In the genomic region with DNA sequence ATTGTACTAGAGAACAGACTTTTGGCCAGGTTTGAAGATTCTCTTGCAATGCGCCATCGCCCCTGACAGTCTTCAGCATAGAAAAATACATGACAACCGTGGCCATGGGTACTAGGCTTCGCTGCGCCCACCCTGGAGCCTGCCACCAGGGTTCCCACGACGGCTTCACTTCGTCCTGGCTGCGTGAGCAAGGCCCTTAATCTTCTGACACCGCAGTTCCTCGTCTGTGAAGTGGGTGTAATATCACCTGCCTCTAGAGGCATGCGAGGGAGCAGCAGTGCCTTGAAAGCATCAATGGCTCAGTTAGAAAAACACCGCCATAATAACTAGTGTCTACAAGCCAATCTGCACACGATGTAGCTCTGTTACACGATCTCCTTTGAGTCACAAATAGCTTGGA, we compare ENCODE assay signal across 19 cellular contexts.
DNase-seq lines count a peak whose midpoint lies in the region; ATAC-seq, FAIRE-seq and TF ChIP-seq lines count a peak whose summit lies in the region.
"Had no signal": no experiment of that assay in that cellular context is flagged by ENCODE, and none has a peak within 500 bp of the region (broad histone marks: within the 10 kb centered on the region; RNA-seq: fewer than 3 reads in every experiment).

No MANE protein-coding gene starts in this region.

- H3K4me1 Mint-ChIP-seq in activated naive CD4-positive, alpha-beta T cell treated with anti-CD3 and anti-CD28 coated beads, Interleukin-2, amount 10 ng/mL, durations not matched to agents 7 days and 5 days, result no peaks in the 10 kb centered on the region

- H3K27ac ChIP-seq in BLaER1, result no peak overlapping the region
- no peak overlapping the region for H3K27ac ChIP-seq in coronary artery
- peak overlapping the region; percentile 4 to 81 (median 64) for H3K27ac ChIP-seq in pancreas
- no peak overlapping the region for H3K27ac ChIP-seq in colonic mucosa

- intact Hi-C loops in pancreas (cut with DNase I) (no loop called here), colonic mucosa (cut with DNase I) (no loop called here)

- H3K4me1 ChIP-seq in BLaER1, result peaks cover 63% of the 10 kb centered on the region
- peaks cover 10 to 21% (median 13%) of the 10 kb centered on the region in 3 donors for H3K4me1 ChIP-seq in pancreas
- no peaks in the 10 kb centered on the region for H3K4me1 ChIP-seq in colonic mucosa

- CTCF ChIA-PET in activated naive CD4-positive, alpha-beta T cell treated with anti-CD3 and anti-CD28 coated beads, Interleukin-2, amount 10 ng/mL, durations not matched to agents 7 days and 5 days (lab: Charles Lee), result no interaction called here

- DNase-seq in ELF-1 (ENCODE audit: low read depth, low spot score) (peak; percentile 21), coronary artery (ENCODE audit: low spot score) (peak; percentile 35), pancreas (peak in 2 of 6 donors; percentile 5 to 11), omental fat pad (ENCODE audit: low spot score) (no peak), colonic mucosa (no peak)
- no peak for DNase-seq in activated naive CD4-positive, alpha-beta T cell treated with anti-CD3 and anti-CD28 coated beads, Interleukin-2, amount 10 ng/mL, durations not matched to agents 7 days and 5 days
- DNase-seq: ACHN, Caco-2, DMS53, MV-4-11, NCI-H1436, NCI-H2029 treated with DMSO at 0.1 percent for 48 hours, NCI-H524, SHP77 treated with DMSO at 0.1 percent for 48 hours had no signal

- peaks cover 4% of the 10 kb centered on the region; the same call in 1 of the 2 replicates for H4K20me1 ChIP-seq in BLaER1

- H3K9ac ChIP-seq in BLaER1, result no peak overlapping the region
- no peak overlapping the region for H3K9ac ChIP-seq in colonic mucosa (ENCODE audit: low read depth in 2 of 2, low read length in 2 of 2)

- ATAC-seq in pancreas (peak; percentile 2 to 18 (median 7)), omental fat pad (ENCODE audit: low FRiP score) (no peak), HG03039 (IDR thresholded peaks at IDR 0.05; ENCODE audit: unreplicated experiment) (no peak)
- ATAC-seq: HCT116 had no signal

- FAIRE-seq in pancreas (lab: Jason Lieb, UNC), result no peak
- FAIRE-seq: GM12891, RCC 7860 had no signal

- H3K36me3 ChIP-seq in BLaER1 (peaks cover 25% of the 10 kb centered on the region; the same call in 1 of the 2 replicates), pancreas (no peaks in the 10 kb centered on the region), colonic mucosa (no peaks in the 10 kb centered on the region)

- no peaks in the 10 kb centered on the region for H3K36me3 Mint-ChIP-seq in activated naive CD4-positive, alpha-beta T cell treated with anti-CD3 and anti-CD28 coated beads, Interleukin-2, amount 10 ng/mL, durations not matched to agents 7 days and 5 days

- no peak overlapping the region for H3K4me3 Mint-ChIP-seq in activated naive CD4-positive, alpha-beta T cell treated with anti-CD3 and anti-CD28 coated beads, Interleukin-2, amount 10 ng/mL, durations not matched to agents 7 days and 5 days

- H3K4me2 ChIP-seq in BLaER1, result peak overlapping the region; percentile 55

- H3K27me3 Mint-ChIP-seq in activated naive CD4-positive, alpha-beta T cell treated with anti-CD3 and anti-CD28 coated beads, Interleukin-2, amount 10 ng/mL, durations not matched to agents 7 days and 5 days, result peaks cover 6% of the 10 kb centered on the region

- TF ChIP-seq CTCF in coronary artery (IDR thresholded peaks at IDR 0.05) (no peak), pancreas (IDR thresholded peaks at IDR 0.05) (no peak), omental fat pad (IDR thresholded peaks at IDR 0.05) (no peak), colonic mucosa (IDR thresholded peaks at IDR 0.05) (no peak)

- H3K9me3 ChIP-seq in BLaER1 (peaks cover 12% of the 10 kb centered on the region; the same call in 1 of the 2 replicates), pancreas (no peaks in the 10 kb centered on the region), colonic mucosa (no peaks in the 10 kb centered on the region)
- H3K9me3 ChIP-seq: Caco-2 had no signal

- H3K9me3 Mint-ChIP-seq in activated naive CD4-positive, alpha-beta T cell treated with anti-CD3 and anti-CD28 coated beads, Interleukin-2, amount 10 ng/mL, durations not matched to agents 7 days and 5 days, result peaks cover 4% of the 10 kb centered on the region

- H3K27me3 ChIP-seq in BLaER1 (no peaks in the 10 kb centered on the region), pancreas (no peaks in the 10 kb centered on the region), colonic mucosa (no peaks in the 10 kb centered on the region)

- no peak overlapping the region for H3K27ac Mint-ChIP-seq in activated naive CD4-positive, alpha-beta T cell treated with anti-CD3 and anti-CD28 coated beads, Interleukin-2, amount 10 ng/mL, durations not matched to agents 7 days and 5 days

- WGBS in pancreas, 2 donors, result 76 to 82% methylated on average over 15 of the region's 15 CpGs

- H3K4me3 ChIP-seq in BLaER1 (no peak overlapping the region), coronary artery (no peak overlapping the region), pancreas (no peak overlapping the region), colonic mucosa (no peak overlapping the region)

Comparison
In these comparisons a context has a peak if more than half of its experiments do, and no peak if none do; other contexts are left out.
1. H3K27ac ChIP-seq: peak in pancreas (4 of 4); none in BLaER1 (single experiment), coronary artery (0 of 2) and colonic mucosa (single experiment).
2. DNase-seq: peak in ELF-1 (single experiment) and coronary artery (single experiment); none in omental fat pad (single experiment), colonic mucosa (single experiment) and activated naive CD4-positive, alpha-beta T cell treated with anti-CD3 and anti-CD28 coated beads, Interleukin-2, amount 10 ng/mL, durations not matched to agents 7 days and 5 days (single experiment).
3. ATAC-seq: peak in pancreas (4 of 4); none in omental fat pad (single experiment) and HG03039 (single experiment).